ENCODE assay signal across 1 cellular context in genomic region chr7:100562195-100563099, GRCh38.
TF ChIP-seq lines count a peak whose summit lies in the region.

No MANE protein-coding gene starts in this region.

TF ChIP-seq in K562, 482 proteins besides CTCF, POLR2A, EP300 and RAD21:
- TF ChIP-seq POLR2G (IDR thresholded peaks at IDR 0.05; ENCODE audit: low read depth, low read length), result peak; percentile 24; the same call in 1 of the 2 replicates
- TF ChIP-seq ZNF518B (CRISPR knock-in tag; IDR thresholded peaks at IDR 0.05), result no peak
